ENCODE assay signal across 1 cellular context in the genomic region with DNA sequence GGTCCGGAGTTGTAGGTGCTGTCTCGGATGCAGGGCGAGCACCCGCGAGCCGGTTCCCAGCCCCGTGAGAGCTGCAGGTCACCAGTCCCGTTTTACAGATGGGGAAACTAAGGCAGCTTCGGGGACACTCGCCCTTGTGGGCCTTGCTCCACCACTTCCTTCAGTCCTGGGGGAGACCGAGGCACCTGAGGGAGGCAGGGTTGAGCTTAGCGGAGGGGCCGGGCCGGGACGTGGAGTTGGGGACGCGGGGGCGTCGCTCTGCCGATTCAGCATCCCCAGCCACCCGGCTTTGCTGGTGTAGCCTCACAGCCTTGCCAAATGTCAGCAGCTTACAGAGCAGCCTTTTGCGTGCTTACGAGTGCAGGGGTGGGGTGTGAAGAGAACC.
A peak's percentile ranks its signal among the peaks of the same experiment; 100 is the strongest.
TF ChIP-seq lines count a peak whose summit lies in the region.

No MANE protein-coding gene starts in this region.

TF ChIP-seq in HepG2, 621 proteins besides CTCF, POLR2A, EP300 and RAD21:
- TF ChIP-seq ZNF180 (CRISPR knock-in tag; IDR thresholded peaks at IDR 0.05; ENCODE audit: borderline replicate concordance, low read depth) (no peak), KLF6 (CRISPR knock-in tag; IDR thresholded peaks at IDR 0.05) (0 out of 2 replicates have a peak, but pooled peaks have one; percentile 9), ZNF451 (CRISPR knock-in tag; IDR thresholded peaks at IDR 0.05) (0 out of 2 replicates have a peak, but pooled peaks have one; percentile 10), ZFP1 (CRISPR knock-in tag; IDR thresholded peaks at IDR 0.05) (no peak), GLI4 (CRISPR knock-in tag; IDR thresholded peaks at IDR 0.05; ENCODE audit: borderline replicate concordance) (no peak), HDAC1 (CRISPR knock-in tag; IDR thresholded peaks at IDR 0.05) (peak; percentile 50; the same call in 1 of the 2 replicates), MEIS1 (CRISPR knock-in tag; IDR thresholded peaks at IDR 0.05; ENCODE audit: borderline replicate concordance) (0 out of 2 replicates have a peak, but pooled peaks have one; percentile 14), ARNTL (CRISPR knock-in tag; IDR thresholded peaks at IDR 0.05) (no peak), ZNF558 (CRISPR knock-in tag; IDR thresholded peaks at IDR 0.05; ENCODE audit: borderline replicate concordance) (no peak), ZNF501 (CRISPR knock-in tag; IDR thresholded peaks at IDR 0.05) (no peak), ZFYVE20 (CRISPR knock-in tag; IDR thresholded peaks at IDR 0.05; ENCODE audit: borderline replicate concordance, low read depth) (0 out of 2 replicates have a peak, but pooled peaks have one; percentile 10), MAFG (CRISPR knock-in tag; IDR thresholded peaks at IDR 0.05) (0 out of 2 replicates have a peak, but pooled peaks have one; percentile 38), NPAS2 (CRISPR knock-in tag; IDR thresholded peaks at IDR 0.05; ENCODE audit: borderline replicate concordance) (no peak), TP53 (CRISPR knock-in tag; conservative IDR thresholded peaks at IDR 0.05) (no peak), ZNF354B (CRISPR knock-in tag; IDR thresholded peaks at IDR 0.05) (0 out of 2 replicates have a peak, but pooled peaks have one; percentile 19), SAFB2 (CRISPR knock-in tag; IDR thresholded peaks at IDR 0.05; ENCODE audit: borderline replicate concordance, low read depth) (0 out of 2 replicates have a peak, but pooled peaks have one; percentile 27), ZMYM3 (CRISPR knock-in tag; IDR thresholded peaks at IDR 0.05) (peak; percentile 90), MEIS2 (CRISPR knock-in tag; IDR thresholded peaks at IDR 0.05) (peak; percentile 12; the same call in 1 of the 2 replicates), ZNF776 (CRISPR knock-in tag; IDR thresholded peaks at IDR 0.05) (0 out of 2 replicates have a peak, but pooled peaks have one; percentile 11), FOXP1 (IDR thresholded peaks at IDR 0.05) (no peak), FOXP1 (CRISPR knock-in tag; IDR thresholded peaks at IDR 0.05) (no peak), ZKSCAN8 (CRISPR knock-in tag; IDR thresholded peaks at IDR 0.05; ENCODE audit: borderline replicate concordance) (no peak), SPEN (CRISPR knock-in tag; IDR thresholded peaks at IDR 0.05; ENCODE audit: low read depth) (0 out of 2 replicates have a peak, but pooled peaks have one; percentile 21), MIXL1 (CRISPR knock-in tag; IDR thresholded peaks at IDR 0.05) (no peak), GABPA (IDR thresholded peaks at IDR 0.05; ENCODE audit: low read depth, low read length) (no peak), GABPA (CRISPR knock-in tag; IDR thresholded peaks at IDR 0.05; ENCODE audit: low read depth) (no peak), ZNF224 (CRISPR knock-in tag; IDR thresholded peaks at IDR 0.05) (0 out of 2 replicates have a peak, but pooled peaks have one; percentile 2), RBFOX2 (IDR thresholded peaks at IDR 0.05; ENCODE audit: low read depth, low read length) (no peak), ZNF772 (CRISPR knock-in tag; IDR thresholded peaks at IDR 0.05) (0 out of 2 replicates have a peak, but pooled peaks have one; percentile 41), TBX2 (CRISPR knock-in tag; IDR thresholded peaks at IDR 0.05; ENCODE audit: borderline replicate concordance) (peak; percentile 9; the same call in 1 of the 2 replicates), MED8 (CRISPR knock-in tag; IDR thresholded peaks at IDR 0.05; ENCODE audit: insufficient replicate concordance) (peak; percentile 18), ZFP82 (CRISPR knock-in tag; IDR thresholded peaks at IDR 0.05; ENCODE audit: borderline replicate concordance) (0 out of 2 replicates have a peak, but pooled peaks have one; percentile 50), ZNF629 (CRISPR knock-in tag; conservative IDR thresholded peaks at IDR 0.05) (peak; percentile 93), AGO2 (optimal IDR thresholded peaks at IDR 0.05; ENCODE audit: low read depth, low read length) (peak; percentile 77), IKZF1 (IDR thresholded peaks at IDR 0.05) (no peak), ZNF709 (CRISPR knock-in tag; IDR thresholded peaks at IDR 0.05) (peak; percentile 4; the same call in 1 of the 2 replicates)
- TF ChIP-seq, protein P1, sequence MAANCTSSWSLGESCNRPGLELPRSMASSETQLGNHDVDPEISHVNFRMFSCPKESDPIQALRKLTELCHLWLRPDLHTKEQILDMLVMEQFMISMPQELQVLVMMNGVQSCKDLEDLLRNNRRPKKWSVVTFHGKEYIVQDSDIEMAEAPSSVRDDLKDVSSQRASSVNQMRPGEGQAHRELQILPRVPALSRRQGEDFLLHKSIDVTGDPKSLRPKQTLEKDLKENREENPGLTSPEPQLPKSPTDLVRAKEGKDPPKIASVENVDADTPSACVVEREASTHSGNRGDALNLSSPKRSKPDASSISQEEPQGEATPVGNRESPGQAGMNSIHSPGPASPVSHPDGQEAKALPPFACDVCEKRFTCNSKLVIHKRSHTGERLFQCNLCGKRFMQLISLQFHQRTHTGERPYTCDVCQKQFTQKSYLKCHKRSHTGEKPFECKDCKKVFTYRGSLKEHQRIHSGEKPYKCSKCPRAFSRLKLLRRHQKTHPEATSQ (CRISPR knock-in tag; IDR thresholded peaks at IDR 0.05; ENCODE audit: borderline replicate concordance) = 0 out of 2 replicates have a peak, but pooled peaks have one; percentile 19
- TF ChIP-seq, protein P2, sequence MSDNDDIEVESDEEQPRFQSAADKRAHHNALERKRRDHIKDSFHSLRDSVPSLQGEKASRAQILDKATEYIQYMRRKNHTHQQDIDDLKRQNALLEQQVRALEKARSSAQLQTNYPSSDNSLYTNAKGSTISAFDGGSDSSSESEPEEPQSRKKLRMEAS (IDR thresholded peaks at IDR 0.05) = 0 out of 2 replicates have a peak, but pooled peaks have one; percentile 26
- TF ChIP-seq, protein P3, sequence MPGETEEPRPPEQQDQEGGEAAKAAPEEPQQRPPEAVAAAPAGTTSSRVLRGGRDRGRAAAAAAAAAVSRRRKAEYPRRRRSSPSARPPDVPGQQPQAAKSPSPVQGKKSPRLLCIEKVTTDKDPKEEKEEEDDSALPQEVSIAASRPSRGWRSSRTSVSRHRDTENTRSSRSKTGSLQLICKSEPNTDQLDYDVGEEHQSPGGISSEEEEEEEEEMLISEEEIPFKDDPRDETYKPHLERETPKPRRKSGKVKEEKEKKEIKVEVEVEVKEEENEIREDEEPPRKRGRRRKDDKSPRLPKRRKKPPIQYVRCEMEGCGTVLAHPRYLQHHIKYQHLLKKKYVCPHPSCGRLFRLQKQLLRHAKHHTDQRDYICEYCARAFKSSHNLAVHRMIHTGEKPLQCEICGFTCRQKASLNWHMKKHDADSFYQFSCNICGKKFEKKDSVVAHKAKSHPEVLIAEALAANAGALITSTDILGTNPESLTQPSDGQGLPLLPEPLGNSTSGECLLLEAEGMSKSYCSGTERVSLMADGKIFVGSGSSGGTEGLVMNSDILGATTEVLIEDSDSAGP (CRISPR knock-in tag; IDR thresholded peaks at IDR 0.05; ENCODE audit: borderline replicate concordance) = no peak
- TF ChIP-seq, protein P4, sequence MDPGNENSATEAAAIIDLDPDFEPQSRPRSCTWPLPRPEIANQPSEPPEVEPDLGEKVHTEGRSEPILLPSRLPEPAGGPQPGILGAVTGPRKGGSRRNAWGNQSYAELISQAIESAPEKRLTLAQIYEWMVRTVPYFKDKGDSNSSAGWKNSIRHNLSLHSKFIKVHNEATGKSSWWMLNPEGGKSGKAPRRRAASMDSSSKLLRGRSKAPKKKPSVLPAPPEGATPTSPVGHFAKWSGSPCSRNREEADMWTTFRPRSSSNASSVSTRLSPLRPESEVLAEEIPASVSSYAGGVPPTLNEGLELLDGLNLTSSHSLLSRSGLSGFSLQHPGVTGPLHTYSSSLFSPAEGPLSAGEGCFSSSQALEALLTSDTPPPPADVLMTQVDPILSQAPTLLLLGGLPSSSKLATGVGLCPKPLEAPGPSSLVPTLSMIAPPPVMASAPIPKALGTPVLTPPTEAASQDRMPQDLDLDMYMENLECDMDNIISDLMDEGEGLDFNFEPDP (CRISPR knock-in tag; conservative IDR thresholded peaks at IDR 0.05) = no peak
- TF ChIP-seq, protein P5, sequence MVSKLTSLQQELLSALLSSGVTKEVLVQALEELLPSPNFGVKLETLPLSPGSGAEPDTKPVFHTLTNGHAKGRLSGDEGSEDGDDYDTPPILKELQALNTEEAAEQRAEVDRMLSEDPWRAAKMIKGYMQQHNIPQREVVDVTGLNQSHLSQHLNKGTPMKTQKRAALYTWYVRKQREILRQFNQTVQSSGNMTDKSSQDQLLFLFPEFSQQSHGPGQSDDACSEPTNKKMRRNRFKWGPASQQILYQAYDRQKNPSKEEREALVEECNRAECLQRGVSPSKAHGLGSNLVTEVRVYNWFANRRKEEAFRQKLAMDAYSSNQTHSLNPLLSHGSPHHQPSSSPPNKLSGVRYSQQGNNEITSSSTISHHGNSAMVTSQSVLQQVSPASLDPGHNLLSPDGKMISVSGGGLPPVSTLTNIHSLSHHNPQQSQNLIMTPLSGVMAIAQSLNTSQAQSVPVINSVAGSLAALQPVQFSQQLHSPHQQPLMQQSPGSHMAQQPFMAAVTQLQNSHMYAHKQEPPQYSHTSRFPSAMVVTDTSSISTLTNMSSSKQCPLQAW (CRISPR knock-in tag; IDR thresholded peaks at IDR 0.05) = 0 out of 2 replicates have a peak, but pooled peaks have one; percentile 18
- TF ChIP-seq, protein P6, sequence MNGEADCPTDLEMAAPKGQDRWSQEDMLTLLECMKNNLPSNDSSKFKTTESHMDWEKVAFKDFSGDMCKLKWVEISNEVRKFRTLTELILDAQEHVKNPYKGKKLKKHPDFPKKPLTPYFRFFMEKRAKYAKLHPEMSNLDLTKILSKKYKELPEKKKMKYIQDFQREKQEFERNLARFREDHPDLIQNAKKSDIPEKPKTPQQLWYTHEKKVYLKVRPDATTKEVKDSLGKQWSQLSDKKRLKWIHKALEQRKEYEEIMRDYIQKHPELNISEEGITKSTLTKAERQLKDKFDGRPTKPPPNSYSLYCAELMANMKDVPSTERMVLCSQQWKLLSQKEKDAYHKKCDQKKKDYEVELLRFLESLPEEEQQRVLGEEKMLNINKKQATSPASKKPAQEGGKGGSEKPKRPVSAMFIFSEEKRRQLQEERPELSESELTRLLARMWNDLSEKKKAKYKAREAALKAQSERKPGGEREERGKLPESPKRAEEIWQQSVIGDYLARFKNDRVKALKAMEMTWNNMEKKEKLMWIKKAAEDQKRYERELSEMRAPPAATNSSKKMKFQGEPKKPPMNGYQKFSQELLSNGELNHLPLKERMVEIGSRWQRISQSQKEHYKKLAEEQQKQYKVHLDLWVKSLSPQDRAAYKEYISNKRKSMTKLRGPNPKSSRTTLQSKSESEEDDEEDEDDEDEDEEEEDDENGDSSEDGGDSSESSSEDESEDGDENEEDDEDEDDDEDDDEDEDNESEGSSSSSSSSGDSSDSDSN (CRISPR knock-in tag; IDR thresholded peaks at IDR 0.05) = peak; percentile 11; the same call in 1 of the 2 replicates
TF ChIP-seq in HepG2: peak in this region for 24.
